1 cellular context compared by ENCODE assay signal in the genomic region with DNA sequence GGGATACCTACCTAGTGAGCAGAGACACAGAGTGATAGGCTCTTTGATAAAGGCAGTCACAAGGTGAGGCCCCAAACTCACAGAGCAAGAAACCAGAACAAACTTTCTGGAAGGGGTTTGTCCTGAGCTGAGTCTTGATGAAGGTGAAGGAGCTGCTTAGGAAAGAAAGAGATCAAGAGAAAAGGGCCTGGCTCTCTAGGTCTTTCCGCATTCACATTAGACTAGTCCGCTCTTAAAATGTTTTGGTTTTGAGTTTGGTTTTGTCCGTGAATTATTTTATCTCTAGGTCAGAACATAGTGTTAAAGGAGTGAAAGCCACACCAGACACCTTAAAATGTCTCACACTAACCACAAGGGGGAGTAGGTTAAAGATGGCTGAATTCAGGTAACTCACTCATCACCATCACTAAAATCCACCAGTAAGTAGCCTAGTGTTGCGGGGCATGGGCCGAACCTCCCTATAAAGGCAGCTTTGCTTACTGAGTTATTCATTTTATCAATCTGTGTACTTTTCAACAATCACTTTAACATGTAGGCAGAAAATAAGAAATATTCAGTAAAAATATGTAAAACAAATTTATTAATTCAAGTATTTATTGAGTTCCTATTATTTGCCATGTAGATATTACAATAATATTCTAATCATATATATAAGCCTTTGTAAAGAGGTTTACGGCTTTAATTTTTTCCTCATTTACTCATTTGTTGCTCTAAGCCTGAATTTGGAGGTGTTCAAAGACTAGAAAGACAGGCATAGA.
TF ChIP-seq lines count a peak whose summit lies in the region.

No MANE protein-coding gene starts in this region.

TF ChIP-seq in K562, 482 proteins besides CTCF, POLR2A, EP300 and RAD21 (continued from another document and continues in another):
- peak; percentile 67 for TF ChIP-seq SMC3 (conservative IDR thresholded peaks at IDR 0.05; ENCODE audit: insufficient read depth, low read depth, low read length)
- no peak for TF ChIP-seq ADNP (tag; IDR thresholded peaks at IDR 0.05)
- TF ChIP-seq E2F6 (IDR thresholded peaks at IDR 0.05; ENCODE audit: borderline replicate concordance in 1 of 2, extremely low read depth in 1 of 2, insufficient read depth in 1 of 2, insufficient read length in 1 of 2, low read depth in 1 of 2, low read length in 1 of 2, poor library complexity in 1 of 2, severe bottlenecking in 1 of 2) = no peak
- no peak for TF ChIP-seq EHMT2 (IDR thresholded peaks at IDR 0.05)
- no peak for TF ChIP-seq ZNF133 (CRISPR knock-in tag; IDR thresholded peaks at IDR 0.05)
- no peak for TF ChIP-seq ZC3H11A (IDR thresholded peaks at IDR 0.05; ENCODE audit: low read depth, low read length)
- no peak for TF ChIP-seq HEY1 (CRISPR knock-in tag; IDR thresholded peaks at IDR 0.05; ENCODE audit: borderline replicate concordance)
- TF ChIP-seq HINFP (tag; conservative IDR thresholded peaks at IDR 0.05; ENCODE audit: low read depth) = no peak
- TF ChIP-seq, protein P1, sequence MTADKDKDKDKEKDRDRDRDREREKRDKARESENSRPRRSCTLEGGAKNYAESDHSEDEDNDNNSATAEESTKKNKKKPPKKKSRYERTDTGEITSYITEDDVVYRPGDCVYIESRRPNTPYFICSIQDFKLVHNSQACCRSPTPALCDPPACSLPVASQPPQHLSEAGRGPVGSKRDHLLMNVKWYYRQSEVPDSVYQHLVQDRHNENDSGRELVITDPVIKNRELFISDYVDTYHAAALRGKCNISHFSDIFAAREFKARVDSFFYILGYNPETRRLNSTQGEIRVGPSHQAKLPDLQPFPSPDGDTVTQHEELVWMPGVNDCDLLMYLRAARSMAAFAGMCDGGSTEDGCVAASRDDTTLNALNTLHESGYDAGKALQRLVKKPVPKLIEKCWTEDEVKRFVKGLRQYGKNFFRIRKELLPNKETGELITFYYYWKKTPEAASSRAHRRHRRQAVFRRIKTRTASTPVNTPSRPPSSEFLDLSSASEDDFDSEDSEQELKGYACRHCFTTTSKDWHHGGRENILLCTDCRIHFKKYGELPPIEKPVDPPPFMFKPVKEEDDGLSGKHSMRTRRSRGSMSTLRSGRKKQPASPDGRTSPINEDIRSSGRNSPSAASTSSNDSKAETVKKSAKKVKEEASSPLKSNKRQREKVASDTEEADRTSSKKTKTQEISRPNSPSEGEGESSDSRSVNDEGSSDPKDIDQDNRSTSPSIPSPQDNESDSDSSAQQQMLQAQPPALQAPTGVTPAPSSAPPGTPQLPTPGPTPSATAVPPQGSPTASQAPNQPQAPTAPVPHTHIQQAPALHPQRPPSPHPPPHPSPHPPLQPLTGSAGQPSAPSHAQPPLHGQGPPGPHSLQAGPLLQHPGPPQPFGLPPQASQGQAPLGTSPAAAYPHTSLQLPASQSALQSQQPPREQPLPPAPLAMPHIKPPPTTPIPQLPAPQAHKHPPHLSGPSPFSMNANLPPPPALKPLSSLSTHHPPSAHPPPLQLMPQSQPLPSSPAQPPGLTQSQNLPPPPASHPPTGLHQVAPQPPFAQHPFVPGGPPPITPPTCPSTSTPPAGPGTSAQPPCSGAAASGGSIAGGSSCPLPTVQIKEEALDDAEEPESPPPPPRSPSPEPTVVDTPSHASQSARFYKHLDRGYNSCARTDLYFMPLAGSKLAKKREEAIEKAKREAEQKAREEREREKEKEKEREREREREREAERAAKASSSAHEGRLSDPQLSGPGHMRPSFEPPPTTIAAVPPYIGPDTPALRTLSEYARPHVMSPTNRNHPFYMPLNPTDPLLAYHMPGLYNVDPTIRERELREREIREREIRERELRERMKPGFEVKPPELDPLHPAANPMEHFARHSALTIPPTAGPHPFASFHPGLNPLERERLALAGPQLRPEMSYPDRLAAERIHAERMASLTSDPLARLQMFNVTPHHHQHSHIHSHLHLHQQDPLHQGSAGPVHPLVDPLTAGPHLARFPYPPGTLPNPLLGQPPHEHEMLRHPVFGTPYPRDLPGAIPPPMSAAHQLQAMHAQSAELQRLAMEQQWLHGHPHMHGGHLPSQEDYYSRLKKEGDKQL (CRISPR knock-in tag; IDR thresholded peaks at IDR 0.05; ENCODE audit: borderline replicate concordance) = no peak
- no peak for TF ChIP-seq ZBED1 (IDR thresholded peaks at IDR 0.05)
- TF ChIP-seq SRF (CRISPR knock-in tag; IDR thresholded peaks at IDR 0.05) = no peak
- peak; percentile 55; the same call in 1 of the 2 replicates for TF ChIP-seq ZEB2 (IDR thresholded peaks at IDR 0.05)
- TF ChIP-seq RBM15 (IDR thresholded peaks at IDR 0.05; ENCODE audit: insufficient read depth, low read length) = no peak
- no peak for TF ChIP-seq PHTF2 (CRISPR knock-in tag; IDR thresholded peaks at IDR 0.05)
- peak; percentile 60; the same call in 1 of the 2 replicates for TF ChIP-seq CTBP1 (IDR thresholded peaks at IDR 0.05; ENCODE audit: borderline replicate concordance)
- TF ChIP-seq ZNF507 (tag; conservative IDR thresholded peaks at IDR 0.05) = no peak
- TF ChIP-seq TSC22D4 (tag; IDR thresholded peaks at IDR 0.05) = no peak
- TF ChIP-seq, protein P2, sequence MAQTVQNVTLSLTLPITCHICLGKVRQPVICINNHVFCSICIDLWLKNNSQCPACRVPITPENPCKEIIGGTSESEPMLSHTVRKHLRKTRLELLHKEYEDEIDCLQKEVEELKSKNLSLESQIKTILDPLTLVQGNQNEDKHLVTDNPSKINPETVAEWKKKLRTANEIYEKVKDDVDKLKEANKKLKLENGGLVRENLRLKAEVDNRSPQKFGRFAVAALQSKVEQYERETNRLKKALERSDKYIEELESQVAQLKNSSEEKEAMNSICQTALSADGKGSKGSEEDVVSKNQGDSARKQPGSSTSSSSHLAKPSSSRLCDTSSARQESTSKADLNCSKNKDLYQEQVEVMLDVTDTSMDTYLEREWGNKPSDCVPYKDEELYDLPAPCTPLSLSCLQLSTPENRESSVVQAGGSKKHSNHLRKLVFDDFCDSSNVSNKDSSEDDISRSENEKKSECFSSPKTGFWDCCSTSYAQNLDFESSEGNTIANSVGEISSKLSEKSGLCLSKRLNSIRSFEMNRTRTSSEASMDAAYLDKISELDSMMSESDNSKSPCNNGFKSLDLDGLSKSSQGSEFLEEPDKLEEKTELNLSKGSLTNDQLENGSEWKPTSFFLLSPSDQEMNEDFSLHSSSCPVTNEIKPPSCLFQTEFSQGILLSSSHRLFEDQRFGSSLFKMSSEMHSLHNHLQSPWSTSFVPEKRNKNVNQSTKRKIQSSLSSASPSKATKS (CRISPR knock-in tag; IDR thresholded peaks at IDR 0.05) = no peak
- TF ChIP-seq ZNF75A (CRISPR knock-in tag; IDR thresholded peaks at IDR 0.05) = no peak
- TF ChIP-seq CHD2 (IDR thresholded peaks at IDR 0.05; ENCODE audit: low read depth, low read length) = no peak
- no peak for TF ChIP-seq MCM5 (IDR thresholded peaks at IDR 0.05; ENCODE audit: low read depth)
- no peak for TF ChIP-seq BRD4 (IDR thresholded peaks at IDR 0.05)
- TF ChIP-seq PRDM10 (IDR thresholded peaks at IDR 0.05; ENCODE audit: partially characterized antibody) = peak; percentile 31
- TF ChIP-seq NR3C1 (CRISPR knock-in tag; IDR thresholded peaks at IDR 0.05) = no peak
- TF ChIP-seq GTF2F1 (IDR thresholded peaks at IDR 0.05; ENCODE audit: low read depth, low read length) = no peak
- no peak for TF ChIP-seq TEAD4 (IDR thresholded peaks at IDR 0.05; ENCODE audit: low read length)
- TF ChIP-seq TEAD4 (CRISPR knock-in tag; IDR thresholded peaks at IDR 0.05; ENCODE audit: borderline replicate concordance) = no peak
- 0 out of 2 replicates have a peak, but pooled peaks have one; percentile 8 for TF ChIP-seq ARID3A (IDR thresholded peaks at IDR 0.05; ENCODE audit: borderline replicate concordance, low read depth, low read length)
- no peak for TF ChIP-seq FOXK1 (CRISPR knock-in tag; IDR thresholded peaks at IDR 0.05; ENCODE audit: borderline replicate concordance)
- TF ChIP-seq ASH1L (IDR thresholded peaks at IDR 0.05; ENCODE audit: borderline replicate concordance, low read depth, partially characterized antibody) = no peak
- TF ChIP-seq SRSF7 (optimal IDR thresholded peaks at IDR 0.05; ENCODE audit: low read depth, low read length) = no peak
- no peak for TF ChIP-seq ZNF766 (CRISPR knock-in tag; conservative IDR thresholded peaks at IDR 0.05)
- no peak for TF ChIP-seq STAT5A (IDR thresholded peaks at IDR 0.05; ENCODE audit: borderline replicate concordance, low read length)
- TF ChIP-seq GABPB2 (CRISPR knock-in tag; conservative IDR thresholded peaks at IDR 0.05) = no peak
- no peak for TF ChIP-seq ARID2 (IDR thresholded peaks at IDR 0.05)
- TF ChIP-seq CSDE1 (IDR thresholded peaks at IDR 0.05) = no peak
- TF ChIP-seq MNT (conservative IDR thresholded peaks at IDR 0.05) = no peak
- TF ChIP-seq RFX1 (IDR thresholded peaks at IDR 0.05) = no peak
